Comparison of ENCODE assay signal across 31 cellular contexts in the genomic region with DNA sequence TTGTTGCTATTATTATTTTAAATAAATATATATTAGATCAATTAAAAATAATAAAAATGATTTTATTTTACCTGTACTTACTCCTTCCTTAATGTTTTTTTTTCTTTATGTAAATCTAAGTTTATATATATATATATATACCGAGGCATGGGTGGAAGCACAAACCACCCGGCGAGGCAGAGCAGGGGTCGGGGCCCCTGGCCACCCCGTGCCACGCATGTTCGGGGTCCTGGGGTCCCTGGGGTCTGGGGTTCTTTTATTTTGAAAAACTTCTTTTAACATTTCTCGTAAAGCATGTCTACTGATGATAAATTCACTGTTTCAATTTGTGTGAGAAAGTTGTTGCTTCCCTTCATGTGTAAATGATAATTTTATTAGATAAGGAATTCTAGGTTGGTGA.
DNase-seq lines count a peak whose midpoint lies in the region; ATAC-seq and TF ChIP-seq lines count a peak whose summit lies in the region.
"Had no signal": no experiment of that assay in that cellular context is flagged by ENCODE, and none has a peak within 500 bp of the region (broad histone marks: within the 10 kb centered on the region; RNA-seq: fewer than 3 reads in every experiment).

No MANE protein-coding gene starts in this region.

- CTCF ChIA-PET in WTC11 (lab: Charles Lee): no interaction called here

- no peak for TF ChIP-seq CTCF in WTC11 (IDR thresholded peaks at IDR 0.05)
- no peak for TF ChIP-seq CTCF in chondrocyte (IDR thresholded peaks at IDR 0.05)

- H3K9ac ChIP-seq in mesendoderm (ENCODE audit: low read length): no peak overlapping the region
- H3K9ac ChIP-seq: BLaER1; BLaER1 treated with 17β-estradiol and CSF1 and Interleukin-3, amounts not matched to agents 10 nM and 100 nM had no signal

- no peak overlapping the region for H2BK5ac ChIP-seq in mesendoderm (ENCODE audit: low read length)

- peaks cover 11% of the 10 kb centered on the region for H3K4me1 Mint-ChIP-seq in WTC11
- H3K4me1 Mint-ChIP-seq in chondrocyte (ENCODE audit: low read depth): no peaks in the 10 kb centered on the region
- H3K4me1 Mint-ChIP-seq: B cell; CD14-positive monocyte; CD4-positive, alpha-beta memory T cell; CD4-positive, CD25-positive, alpha-beta regulatory T cell; CD8-positive, alpha-beta memory T cell had no signal

- H3K4me3 ChIP-seq in mesendoderm (ENCODE audit: low read length): no peak overlapping the region
- H3K4me3 ChIP-seq: A549; BLaER1; BLaER1 treated with 17β-estradiol and CSF1 and Interleukin-3, amounts not matched to agents 10 nM and 100 nM had no signal

- H3K27me3 Mint-ChIP-seq in WTC11 (ENCODE audit: low read depth) (no peaks in the 10 kb centered on the region), chondrocyte (ENCODE audit: low read depth) (peaks cover 13% of the 10 kb centered on the region)
- H3K27me3 Mint-ChIP-seq: B cell; CD4-positive, alpha-beta memory T cell; CD4-positive, alpha-beta T cell; CD4-positive, CD25-positive, alpha-beta regulatory T cell; CD8-positive, alpha-beta memory T cell had no signal

- no peak for ATAC-seq in WTC11
- no peak for ATAC-seq in HG02623 (IDR thresholded peaks at IDR 0.05; ENCODE audit: unreplicated experiment)
- ATAC-seq: A549; CD8-positive, alpha-beta T cell had no signal

- no peak overlapping the region for H2BK15ac ChIP-seq in mesendoderm (replicated peaks; ENCODE audit: low read depth)

- no peaks in the 10 kb centered on the region for H3K79me1 ChIP-seq in mesendoderm (ENCODE audit: low read length)

- no peak overlapping the region for H4K5ac ChIP-seq in mesendoderm (ENCODE audit: low read length)

- H3K56ac ChIP-seq in mesendoderm (ENCODE audit: low read length): no peak overlapping the region

- H3K36me3 Mint-ChIP-seq in WTC11: no peaks in the 10 kb centered on the region
- H3K36me3 Mint-ChIP-seq in chondrocyte (ENCODE audit: low read depth): peaks cover 3% of the 10 kb centered on the region
- H3K36me3 Mint-ChIP-seq: CD14-positive monocyte; CD4-positive, alpha-beta memory T cell; CD4-positive, CD25-positive, alpha-beta regulatory T cell; CD8-positive, alpha-beta memory T cell; CD8-positive, alpha-beta T cell had no signal

- H3K18ac ChIP-seq in mesendoderm (ENCODE audit: low read length): no peak overlapping the region

- H3K27ac Mint-ChIP-seq in WTC11: no peak overlapping the region
- H3K27ac Mint-ChIP-seq in chondrocyte (ENCODE audit: unreplicated experiment): no peak overlapping the region
- H3K27ac Mint-ChIP-seq: B cell; CD14-positive monocyte; CD4-positive, alpha-beta memory T cell; CD4-positive, alpha-beta T cell; CD4-positive, CD25-positive, alpha-beta regulatory T cell; CD8-positive, alpha-beta memory T cell; CD8-positive, alpha-beta T cell had no signal

- no peak overlapping the region for H3K4me2 ChIP-seq in mesendoderm (ENCODE audit: low read length)
- H3K4me2 ChIP-seq: A549; BLaER1; BLaER1 treated with 17β-estradiol and CSF1 and Interleukin-3, amounts not matched to agents 10 nM and 100 nM had no signal

- no CpG with 5 or more reads among the region's 8 CpGs for WGBS in mesendoderm (ENCODE audit: extremely low coverage, insufficient coverage, low lambda C conversion rate)

- H3K23ac ChIP-seq in mesendoderm (ENCODE audit: low read length): no peak overlapping the region

- no peaks in the 10 kb centered on the region for H3K27me3 ChIP-seq in mesendoderm (ENCODE audit: insufficient read depth, low read length, poor library complexity)
- H3K27me3 ChIP-seq: BE2C; BLaER1; BLaER1 treated with 17β-estradiol and CSF1 and Interleukin-3, amounts not matched to agents 10 nM and 100 nM had no signal

- H2AK5ac ChIP-seq in mesendoderm (ENCODE audit: low read length): no peak overlapping the region

- H3K4me3 Mint-ChIP-seq in WTC11 (no peak overlapping the region), chondrocyte (ENCODE audit: unreplicated experiment) (no peak overlapping the region)
- H3K4me3 Mint-ChIP-seq: B cell; CD14-positive monocyte; CD4-positive, alpha-beta memory T cell; CD4-positive, alpha-beta T cell; CD4-positive, CD25-positive, alpha-beta regulatory T cell; CD8-positive, alpha-beta memory T cell; CD8-positive, alpha-beta T cell had no signal

- H4K8ac ChIP-seq in mesendoderm (ENCODE audit: low read depth, low read length): no peak overlapping the region

- no peaks in the 10 kb centered on the region for H3K4me1 ChIP-seq in mesendoderm (ENCODE audit: control insufficient read depth, low read depth, low read length)
- H3K4me1 ChIP-seq: A549; BE2C; BLaER1; BLaER1 treated with 17β-estradiol and CSF1 and Interleukin-3, amounts not matched to agents 10 nM and 100 nM; Caco-2 had no signal

- DNase-seq in WTC11 (ENCODE audit: low spot score): no peak
- DNase-seq in mesendoderm: no peak
- no peak for DNase-seq in chondrocyte (ENCODE audit: low spot score)
- DNase-seq: 8988T; ACHN; AML-193; BE2C; C1 segment of cervical spinal cord; Caco-2; Calu3; CD4-positive, alpha-beta memory T cell; CD4-positive, alpha-beta T cell; CD4-positive, CD25-positive, alpha-beta regulatory T cell; CD8-positive, alpha-beta memory T cell; CD8-positive, alpha-beta T cell; COR-L47; DMS 273 treated with DMSO at 0.1 percent for 48 hours; DMS153; DMS53; DMS79; DMS79 treated with DMSO at 0.1 percent for 48 hours; DND-41; EL had no signal

- no peaks in the 10 kb centered on the region for H3K36me3 ChIP-seq in mesendoderm (ENCODE audit: control insufficient read depth, insufficient read depth, low read length)
- H3K36me3 ChIP-seq: BE2C; BLaER1; BLaER1 treated with 17β-estradiol and CSF1 and Interleukin-3, amounts not matched to agents 10 nM and 100 nM had no signal

- no peak overlapping the region for H3K27ac ChIP-seq in mesendoderm (ENCODE audit: low read depth, low read length)
- H3K27ac ChIP-seq: 22Rv1; A549; BLaER1; BLaER1 treated with 17β-estradiol and CSF1 and Interleukin-3, amounts not matched to agents 10 nM and 100 nM; C4-2B had no signal

- peak overlapping the region; percentile 36 for H3K4ac ChIP-seq in mesendoderm (ENCODE audit: low read depth, low read length)

- POLR2A ChIA-PET in WTC11 (lab: Charles Lee): no interaction called here

- no peaks in the 10 kb centered on the region for H3K79me2 ChIP-seq in mesendoderm (ENCODE audit: control insufficient read depth, insufficient read depth, low read length)

- no peak overlapping the region for H2BK120ac ChIP-seq in mesendoderm (ENCODE audit: low read depth, low read length)

- H3K9me3 Mint-ChIP-seq in WTC11: peaks cover 20% of the 10 kb centered on the region
- H3K9me3 Mint-ChIP-seq in chondrocyte (ENCODE audit: low read depth): peaks cover 18% of the 10 kb centered on the region

TF ChIP-seq in WTC11, 78 proteins besides CTCF, POLR2A, EP300 and RAD21:
- TF ChIP-seq SMAD3 (CRISPR knock-in tag; IDR thresholded peaks at IDR 0.05; ENCODE audit: borderline replicate concordance): no peak
- 0 out of 2 replicates have a peak, but pooled peaks have one; percentile 5 for TF ChIP-seq HMGA2 (CRISPR knock-in tag; IDR thresholded peaks at IDR 0.05)
